In the genomic region with DNA sequence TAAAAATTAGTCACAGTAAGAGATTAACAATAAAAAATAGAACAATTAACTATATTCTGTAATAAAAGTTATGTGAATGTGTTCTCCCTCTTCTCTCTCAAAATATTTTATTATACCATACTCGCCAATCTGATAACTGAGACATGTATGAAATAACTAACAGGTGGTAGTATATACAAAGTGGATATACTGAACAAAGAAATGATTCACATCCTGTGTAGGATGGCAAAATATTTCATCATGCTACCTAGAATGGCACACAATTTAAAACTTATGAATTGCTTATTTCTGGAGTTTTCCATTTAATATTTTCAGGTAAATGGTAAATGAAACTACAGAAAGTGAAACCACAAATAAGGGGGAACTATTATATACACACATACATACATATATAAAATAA, we compare ENCODE assay signal across 25 cellular contexts.
"Had no signal": no experiment of that assay in that cellular context is flagged by ENCODE, and none has a peak within 500 bp of the region (broad histone marks: within the 10 kb centered on the region; RNA-seq: fewer than 3 reads in every experiment).

No MANE protein-coding gene starts in this region.

- ATAC-seq: activated CD8-positive, alpha-beta memory T cell treated with anti-CD3 and anti-CD28 coated beads, Interleukin-2, amount 10 ng/mL, durations not matched to agents 7 days and 5 days; activated naive CD8-positive, alpha-beta T cell treated with anti-CD3 and anti-CD28 coated beads, Interleukin-2, amount 50 U/mL, for 24 hours; left colon; lower lobe of right lung; natural killer cell; right lobe of liver; stimulated activated effector memory CD8-positive, alpha-beta T cell treated with anti-CD3 and anti-CD28 coated beads, Interleukin-12 subunit alpha, Interleukin-12 subunit beta, amount 100 ng/mL, for 72 hours; WTC11 had no signal

- H3K27me3 Mint-ChIP-seq: activated CD4-positive, alpha-beta memory T cell treated with anti-CD3 and anti-CD28 coated beads, Interleukin-2, amount 10 ng/mL, durations not matched to agents 7 days and 5 days; activated CD8-positive, alpha-beta memory T cell treated with anti-CD3 and anti-CD28 coated beads, Interleukin-2, amount 10 ng/mL, durations not matched to agents 7 days and 5 days; activated naive CD8-positive, alpha-beta T cell treated with anti-CD3 and anti-CD28 coated beads, Interleukin-2, amount 50 U/mL, for 24 hours; type B pancreatic cell had no signal

- H3K4me3 Mint-ChIP-seq: activated CD4-positive, alpha-beta memory T cell treated with anti-CD3 and anti-CD28 coated beads, Interleukin-2, amount 10 ng/mL, durations not matched to agents 7 days and 5 days; activated CD8-positive, alpha-beta memory T cell treated with anti-CD3 and anti-CD28 coated beads, Interleukin-2, amount 10 ng/mL, durations not matched to agents 7 days and 5 days; activated naive CD4-positive, alpha-beta T cell treated with anti-CD3 and anti-CD28 coated beads for 36 hours; activated naive CD8-positive, alpha-beta T cell treated with anti-CD3 and anti-CD28 coated beads, Interleukin-2, amount 50 U/mL, for 24 hours; natural killer cell; stimulated activated effector memory CD8-positive, alpha-beta T cell treated with anti-CD3 and anti-CD28 coated beads, Interleukin-12 subunit alpha, Interleukin-12 subunit beta, amount 100 ng/mL, for 72 hours; T-helper 2 cell treated with Interferon-gamma antibody and Interleukin-4, amounts not matched to agents 5 μg/mL and 100 μg/mL, for 36 hours; type B pancreatic cell; WTC11 had no signal

- H3K36me3 Mint-ChIP-seq: activated CD8-positive, alpha-beta memory T cell treated with anti-CD3 and anti-CD28 coated beads, Interleukin-2, amount 10 ng/mL, durations not matched to agents 7 days and 5 days; natural killer cell; stimulated activated effector memory CD8-positive, alpha-beta T cell treated with anti-CD3 and anti-CD28 coated beads, Interleukin-12 subunit alpha, Interleukin-12 subunit beta, amount 100 ng/mL, for 72 hours; type B pancreatic cell; WTC11 had no signal

- DNase-seq: activated CD4-positive, alpha-beta memory T cell treated with anti-CD3 and anti-CD28 coated beads, Interleukin-2, amount 10 ng/mL, durations not matched to agents 7 days and 5 days; activated CD4-positive, alpha-beta T cell treated with anti-CD3 and anti-CD28 coated beads for 48 hours; activated CD8-positive, alpha-beta memory T cell treated with anti-CD3 and anti-CD28 coated beads, Interleukin-2, amount 10 ng/mL, durations not matched to agents 7 days and 5 days; activated naive CD4-positive, alpha-beta T cell treated with anti-CD3 and anti-CD28 coated beads for 36 hours; activated naive CD8-positive, alpha-beta T cell treated with anti-CD3 and anti-CD28 coated beads, Interleukin-2, amount 50 U/mL, for 24 hours; activated T-cell treated with anti-CD3 and anti-CD28 coated beads, Interleukin-2, amount 50 U/mL, for 1 hour; cerebellar nuclear complex; cortex of kidney; effector CD4-positive, alpha-beta T cell; esophagus squamous epithelium; left colon; lower lobe of right lung; natural killer cell; ovary; right lobe of liver; stimulated activated CD4-positive, alpha-beta T cell treated with anti-CD3 and anti-CD28 coated beads, Interleukin-4, amount 100 ng/mL, for 24 hours; testis had no signal

- H3K9me3 Mint-ChIP-seq: activated CD4-positive, alpha-beta memory T cell treated with anti-CD3 and anti-CD28 coated beads, Interleukin-2, amount 10 ng/mL, durations not matched to agents 7 days and 5 days; activated naive CD4-positive, alpha-beta T cell treated with anti-CD3 and anti-CD28 coated beads for 36 hours; activated naive CD8-positive, alpha-beta T cell treated with anti-CD3 and anti-CD28 coated beads, Interleukin-2, amount 50 U/mL, for 24 hours; activated T-helper 2 cell treated with anti-CD3 and anti-CD28 coated beads, Interferon-gamma antibody, Interleukin-2, Interleukin-4, amounts not matched to agents 10 μg/mL and 5 μg/mL and 100 μg/mL, durations not matched to agents 14 hours and 24 hours and 36 hours; T-helper 2 cell treated with Interferon-gamma antibody and Interleukin-4, amounts not matched to agents 5 μg/mL and 100 μg/mL, for 36 hours; type B pancreatic cell; WTC11 had no signal

- H3K4me1 Mint-ChIP-seq: activated CD4-positive, alpha-beta memory T cell treated with anti-CD3 and anti-CD28 coated beads, Interleukin-2, amount 10 ng/mL, durations not matched to agents 7 days and 5 days; activated CD8-positive, alpha-beta memory T cell treated with anti-CD3 and anti-CD28 coated beads, Interleukin-2, amount 10 ng/mL, durations not matched to agents 7 days and 5 days; activated naive CD8-positive, alpha-beta T cell treated with anti-CD3 and anti-CD28 coated beads, Interleukin-2, amount 50 U/mL, for 24 hours; natural killer cell; stimulated activated effector memory CD8-positive, alpha-beta T cell treated with anti-CD3 and anti-CD28 coated beads, Interleukin-12 subunit alpha, Interleukin-12 subunit beta, amount 100 ng/mL, for 72 hours; WTC11 had no signal

- H3K27ac Mint-ChIP-seq: activated CD4-positive, alpha-beta memory T cell treated with anti-CD3 and anti-CD28 coated beads, Interleukin-2, amount 10 ng/mL, durations not matched to agents 7 days and 5 days; activated CD8-positive, alpha-beta memory T cell treated with anti-CD3 and anti-CD28 coated beads, Interleukin-2, amount 10 ng/mL, durations not matched to agents 7 days and 5 days; activated naive CD4-positive, alpha-beta T cell treated with anti-CD3 and anti-CD28 coated beads for 36 hours; activated naive CD8-positive, alpha-beta T cell treated with anti-CD3 and anti-CD28 coated beads, Interleukin-2, amount 50 U/mL, for 24 hours; activated T-helper 2 cell treated with anti-CD3 and anti-CD28 coated beads, Interferon-gamma antibody, Interleukin-2, Interleukin-4, amounts not matched to agents 10 μg/mL and 5 μg/mL and 100 μg/mL, durations not matched to agents 14 hours and 24 hours and 36 hours; natural killer cell; stimulated activated effector memory CD8-positive, alpha-beta T cell treated with anti-CD3 and anti-CD28 coated beads, Interleukin-12 subunit alpha, Interleukin-12 subunit beta, amount 100 ng/mL, for 72 hours; T-helper 2 cell treated with Interferon-gamma antibody and Interleukin-4, amounts not matched to agents 5 μg/mL and 100 μg/mL, for 36 hours; type B pancreatic cell; WTC11 had no signal

- H3K4me1 ChIP-seq: esophagus squamous epithelium, lower lobe of right lung, right lobe of liver, testis had no signal

- H3K27ac ChIP-seq: ascending aorta, esophagus squamous epithelium, hepatocyte, lower lobe of right lung, ovary, right lobe of liver, testis had no signal

- H3K27me3 ChIP-seq: ascending aorta, esophagus squamous epithelium, hepatocyte, ovary, right lobe of liver, testis had no signal

- H3K4me3 ChIP-seq: ascending aorta, esophagus squamous epithelium, hepatocyte, lower lobe of right lung, ovary, right lobe of liver, testis had no signal

- FAIRE-seq: TTC549 had no signal

- H3K36me3 ChIP-seq: ascending aorta, esophagus squamous epithelium, lower lobe of right lung, ovary, right lobe of liver had no signal

- H3K9me3 ChIP-seq: ascending aorta, esophagus squamous epithelium, lower lobe of right lung, ovary, right lobe of liver, testis had no signal
